30 cellular contexts compared by ENCODE assay signal in genomic region chrX:18465051-18465450, GRCh38.
"Had no signal": no experiment of that assay in that cellular context is flagged by ENCODE, and none has a peak within 500 bp of the region (broad histone marks: within the 10 kb centered on the region; RNA-seq: fewer than 3 reads in every experiment).

No MANE protein-coding gene starts in this region.

- H3K9me3 ChIP-seq: body of pancreas, colonic mucosa, heart left ventricle had no signal

- ATAC-seq: activated CD4-positive, CD25-positive, alpha-beta regulatory T cell treated with anti-CD3 and anti-CD28 coated beads, Interleukin-2, amount 50 U/mL, for 24 hours; activated CD8-positive, alpha-beta T cell treated with anti-CD3 and anti-CD28 coated beads, Interleukin-2, amount 10 ng/mL, durations not matched to agents 7 days and 5 days; activated T-cell treated with anti-CD3 and anti-CD28 coated beads, Interleukin-2, amount 50 U/mL, for 4 hours; activated T-helper 17 cell treated with anti-CD3 and anti-CD28 coated beads, Interleukin-2, amount 50 U/mL, for 72 hours; body of pancreas; esophagus mucosa; heart left ventricle; T-helper 17 cell had no signal

- H3K36me3 ChIP-seq: colonic mucosa, heart left ventricle had no signal

- DNase-seq: activated B cell treated with CpG ODN at 0.5 μM for 24 hours; activated CD4-positive, alpha-beta memory T cell treated with anti-CD3 and anti-CD28 coated beads for 36 hours; activated CD4-positive, alpha-beta T cell treated with anti-CD3 and anti-CD28 coated beads for 48 hours; activated CD4-positive, alpha-beta T cell treated with anti-CD3 and anti-CD28 coated beads, Interleukin-2, amount 50 U/mL, for 1 hour; activated CD8-positive, alpha-beta memory T cell treated with anti-CD3 and anti-CD28 coated beads, Interleukin-2, amount 50 U/mL, for 48 hours; activated CD8-positive, alpha-beta T cell treated with anti-CD3 and anti-CD28 coated beads, Interleukin-2, amount 10 ng/mL, durations not matched to agents 7 days and 5 days; activated effector memory CD4-positive, alpha-beta T cell treated with Interleukin-2 at 50 U/mL for 16 hours; activated gamma-delta T cell treated with Interleukin-2 at 50 U/mL for 16 hours; activated naive CD4-positive, alpha-beta T cell treated with anti-CD3 and anti-CD28 coated beads, Interleukin-2, amount 50 U/mL, for 16 hours; activated naive CD4-positive, alpha-beta T cell treated with Interleukin-2 at 50 U/mL for 16 hours; activated T-cell treated with anti-CD3 and anti-CD28 coated beads for 4 hours; activated T-cell treated with anti-CD3 and anti-CD28 coated beads, Interleukin-2, amount 50 U/mL, for 4 hours; amniotic stem cell; anterior cingulate cortex; body of pancreas; caudate nucleus; colonic mucosa; effector memory CD4-positive, alpha-beta T cell; endodermal cell; heart left ventricle; T-helper 1 cell; T-helper 17 cell; T1000; WERI-Rb-1 had no signal

- H3K4me3 Mint-ChIP-seq: activated B cell treated with CpG ODN at 0.5 μM for 24 hours; activated CD4-positive, alpha-beta memory T cell treated with anti-CD3 and anti-CD28 coated beads for 36 hours; activated CD8-positive, alpha-beta T cell treated with anti-CD3 and anti-CD28 coated beads, Interleukin-2, amount 10 ng/mL, durations not matched to agents 7 days and 5 days; activated naive CD8-positive, alpha-beta T cell; activated T-cell treated with anti-CD3 and anti-CD28 coated beads, Interleukin-2, amount 50 U/mL, for 4 hours; activated T-helper 17 cell treated with anti-CD3 and anti-CD28 coated beads, Interleukin-2, amount 50 U/mL, for 72 hours; endodermal cell; T-helper 17 cell; T-helper 2 cell treated with Interferon-gamma antibody and Interleukin-4, amounts not matched to agents 5 μg/mL and 100 μg/mL, for 36 hours had no signal

- H3K27ac Mint-ChIP-seq: activated B cell treated with CpG ODN at 0.5 μM for 24 hours; activated CD4-positive, alpha-beta memory T cell treated with anti-CD3 and anti-CD28 coated beads for 36 hours; activated CD8-positive, alpha-beta T cell treated with anti-CD3 and anti-CD28 coated beads, Interleukin-2, amount 10 ng/mL, durations not matched to agents 7 days and 5 days; activated naive CD8-positive, alpha-beta T cell; activated T-helper 17 cell treated with anti-CD3 and anti-CD28 coated beads, Interleukin-2, amount 50 U/mL, for 72 hours; endodermal cell; T-helper 17 cell; T-helper 2 cell treated with Interferon-gamma antibody and Interleukin-4, amounts not matched to agents 5 μg/mL and 100 μg/mL, for 36 hours had no signal

- H3K4me3 ChIP-seq: body of pancreas, colonic mucosa, heart left ventricle had no signal

- H3K27me3 ChIP-seq: body of pancreas, colonic mucosa, heart left ventricle had no signal

- H3K36me3 Mint-ChIP-seq: activated CD4-positive, alpha-beta memory T cell treated with anti-CD3 and anti-CD28 coated beads for 36 hours; activated naive CD8-positive, alpha-beta T cell had no signal

- FAIRE-seq: frontal cortex had no signal

- H3K27ac ChIP-seq: body of pancreas, colonic mucosa, heart left ventricle, WERI-Rb-1 had no signal

- H3K4me1 Mint-ChIP-seq: activated B cell treated with CpG ODN at 0.5 μM for 24 hours; activated T-helper 17 cell treated with anti-CD3 and anti-CD28 coated beads, Interleukin-2, amount 50 U/mL, for 72 hours had no signal

- H3K9me3 Mint-ChIP-seq: activated B cell treated with CpG ODN at 0.5 μM for 24 hours; activated CD4-positive, alpha-beta memory T cell treated with anti-CD3 and anti-CD28 coated beads for 36 hours; activated T-cell treated with anti-CD3 and anti-CD28 coated beads, Interleukin-2, amount 50 U/mL, for 4 hours; activated T-helper 17 cell treated with anti-CD3 and anti-CD28 coated beads, Interleukin-2, amount 50 U/mL, for 72 hours; T-helper 2 cell treated with Interferon-gamma antibody and Interleukin-4, amounts not matched to agents 5 μg/mL and 100 μg/mL, for 36 hours had no signal

- H3K27me3 Mint-ChIP-seq: activated B cell treated with CpG ODN at 0.5 μM for 24 hours; activated CD4-positive, alpha-beta memory T cell treated with anti-CD3 and anti-CD28 coated beads for 36 hours; activated naive CD8-positive, alpha-beta T cell; activated T-helper 17 cell treated with anti-CD3 and anti-CD28 coated beads, Interleukin-2, amount 50 U/mL, for 72 hours; T-helper 17 cell had no signal

- H3K4me1 ChIP-seq: body of pancreas, colonic mucosa had no signal
